ENCODE assay signal across 17 cellular contexts in the genomic region with DNA sequence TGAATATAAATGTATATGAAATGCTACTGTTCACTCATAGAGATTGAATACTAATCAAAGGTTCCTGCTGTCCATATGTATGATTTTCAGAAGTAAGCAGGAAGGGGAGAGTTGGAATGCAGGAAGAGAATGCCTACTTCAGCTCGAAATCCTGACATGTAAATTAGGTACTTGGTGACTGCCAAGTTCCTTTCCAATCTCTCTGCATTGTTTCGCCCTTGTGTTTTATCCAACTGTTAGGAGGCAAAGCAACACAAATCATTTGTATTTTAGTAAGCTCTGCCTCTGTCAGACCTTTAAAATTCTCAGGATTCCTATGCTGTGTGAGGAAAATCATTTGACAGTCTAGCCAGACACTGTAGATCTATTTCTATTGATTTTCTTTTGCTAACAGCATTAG. TPM values are rescaled to one million over a fixed set of nuclear protein-coding genes. Genes with fewer than 3 reads are reported as not detected.
A peak's percentile ranks its signal among the peaks of the same experiment; 100 is the strongest.
DNase-seq lines count a peak whose midpoint lies in the region; ATAC-seq and TF ChIP-seq lines count a peak whose summit lies in the region.
"Had no signal": no experiment of that assay in that cellular context is flagged by ENCODE, and none has a peak within 500 bp of the region (broad histone marks: within the 10 kb centered on the region; RNA-seq: fewer than 3 reads in every experiment).

No MANE protein-coding gene starts in this region.

- ATAC-seq in right cardiac atrium (peak; percentile 36 to 44), GM21786 (IDR thresholded peaks at IDR 0.05; ENCODE audit: unreplicated experiment) (no peak)
- ATAC-seq: activated naive CD8-positive, alpha-beta T cell treated with anti-CD3 and anti-CD28 coated beads, Interleukin-2, amount 50 U/mL, for 24 hours; activated T-cell treated with anti-CD3 and anti-CD28 coated beads, Interleukin-2, amount 50 U/mL, for 4 hours had no signal

- DNase-seq in AG10803 (ENCODE audit: low read depth) (peak; percentile 63), breast epithelium (ENCODE audit: low spot score in 2 of 2) (no peak), right cardiac atrium (no peak), trophoblast cell (no peak), GF-D8 (lab: John Stamatoyannopoulos, UW) (no peak), DMS153 treated with DMSO at 0.1 percent for 48 hours (lab: John Stamatoyannopoulos, UW; ENCODE audit: unreplicated experiment) (no peak), NOMO-1 treated with dmso at 0.1 percent for 144 hours (lab: John Stamatoyannopoulos, UW; ENCODE audit: unreplicated experiment) (no peak)
- DNase-seq: activated CD4-positive, alpha-beta T cell treated with anti-CD3 and anti-CD28 coated beads for 48 hours; activated naive CD8-positive, alpha-beta T cell treated with anti-CD3 and anti-CD28 coated beads, Interleukin-2, amount 50 U/mL, for 24 hours; activated T-cell treated with anti-CD3 and anti-CD28 coated beads, Interleukin-2, amount 50 U/mL, for 4 hours; naive B cell; NCI-H187 treated with DMSO at 0.1 percent for 48 hours; NCI-H526; retina; stimulated activated CD4-positive, alpha-beta T cell treated with anti-CD3 and anti-CD28 coated beads, Interleukin-4, amount 100 ng/mL, for 1 hour had no signal

- 19% methylated on average over 2 of the region's 2 CpGs for WGBS in right cardiac atrium
- no CpG with 5 or more reads among the region's 2 CpGs for WGBS in trophoblast cell (ENCODE audit: extremely low coverage, insufficient coverage, insufficient read length)

- no peak overlapping the region for H2BK5ac ChIP-seq in trophoblast cell (ENCODE audit: low read depth, low read length, poor library complexity)

- peaks cover 1% of the 10 kb centered on the region for H3K79me2 ChIP-seq in trophoblast cell (ENCODE audit: control insufficient read depth, insufficient read depth, low read length, poor library complexity)

- H2BK120ac ChIP-seq in trophoblast cell (ENCODE audit: insufficient read depth, low read length, poor library complexity) = peak overlapping the region; percentile 37

- H3K4me3 ChIP-seq in AG10803 (ENCODE audit: low read length) = no peak overlapping the region
- no peak overlapping the region for H3K4me3 ChIP-seq in breast epithelium
- no peak overlapping the region for H3K4me3 ChIP-seq in right cardiac atrium (ENCODE audit: low read length)
- no peak overlapping the region for H3K4me3 ChIP-seq in trophoblast cell (ENCODE audit: low read depth, low read length)
- H3K4me3 ChIP-seq: vagina had no signal

- H3K14ac ChIP-seq in trophoblast cell (ENCODE audit: low read length) = no peak overlapping the region

- H4K8ac ChIP-seq in trophoblast cell (ENCODE audit: low read depth, low read length) = no peak overlapping the region

- H3K18ac ChIP-seq in trophoblast cell (ENCODE audit: low read length) = no peak overlapping the region

- no peak overlapping the region for H2AK5ac ChIP-seq in trophoblast cell (ENCODE audit: low read length)

- H3K4ac ChIP-seq in trophoblast cell (ENCODE audit: low read depth, low read length) = no peak overlapping the region

- no peak overlapping the region for H3K23ac ChIP-seq in trophoblast cell (ENCODE audit: low read length)

- peaks cover 3 to 18% of the 10 kb centered on the region in 2 donors for H3K4me1 ChIP-seq in breast epithelium
- peaks cover 14% of the 10 kb centered on the region for H3K4me1 ChIP-seq in right cardiac atrium (ENCODE audit: control insufficient read depth, insufficient read depth, low read length)
- H3K4me1 ChIP-seq in trophoblast cell (ENCODE audit: control insufficient read depth in 1 of 2, insufficient read depth in 2 of 2, low read length in 2 of 2) = peaks cover 2 to 8% of the 10 kb centered on the region in 2 experiments

- no peak overlapping the region for H3K4me2 ChIP-seq in trophoblast cell (ENCODE audit: low read length)

- no peak overlapping the region for H2BK12ac ChIP-seq in trophoblast cell (ENCODE audit: low read length)

- intact Hi-C loops in breast epithelium (cut with DNase I; ENCODE audit: low total_unique reads) = no loop called here
- intact Hi-C loops in right cardiac atrium (cut with DNase I) = no loop called here

- no peak overlapping the region for H3K9ac ChIP-seq in trophoblast cell (ENCODE audit: low read length)

- H3K36me3 ChIP-seq in breast epithelium (no peaks in the 10 kb centered on the region), trophoblast cell (ENCODE audit: control insufficient read depth in 1 of 2, insufficient read depth in 2 of 2, low read length in 2 of 2) (peaks cover 0 to 2% of the 10 kb centered on the region in 2 experiments)
- H3K36me3 ChIP-seq: vagina had no signal

- no peak for TF ChIP-seq POLR2A in breast epithelium (IDR thresholded peaks at IDR 0.05)

- no peak overlapping the region for H4K12ac ChIP-seq in trophoblast cell (ENCODE audit: low read depth, low read length)

- no peak for TF ChIP-seq CTCF in AG10803 (conservative IDR thresholded peaks at IDR 0.05; ENCODE audit: low read length)
- TF ChIP-seq CTCF in breast epithelium (IDR thresholded peaks at IDR 0.05) = no peak

- no peak overlapping the region for H2AFZ ChIP-seq in trophoblast cell (ENCODE audit: insufficient read depth, low read length, poor library complexity)

- H3K27ac ChIP-seq in breast epithelium (peak overlapping the region; percentile 8 to 84), right cardiac atrium (ENCODE audit: low read length) (no peak overlapping the region), trophoblast cell (ENCODE audit: low read depth, low read length) (peak overlapping the region; percentile 30)

- H3K27me3 ChIP-seq in breast epithelium (no peaks in the 10 kb centered on the region), right cardiac atrium (ENCODE audit: control insufficient read depth, insufficient read depth) (no peaks in the 10 kb centered on the region), trophoblast cell (ENCODE audit: insufficient read depth, low read length) (no peaks in the 10 kb centered on the region)
- H3K27me3 ChIP-seq: vagina had no signal

- peaks cover 11% of the 10 kb centered on the region for H3K79me1 ChIP-seq in trophoblast cell (ENCODE audit: low read length)

- no peak overlapping the region for H4K91ac ChIP-seq in trophoblast cell (ENCODE audit: low read depth, low read length)

- H3K9me3 ChIP-seq in breast epithelium (no peaks in the 10 kb centered on the region), right cardiac atrium (ENCODE audit: control insufficient read depth, low read length) (no peaks in the 10 kb centered on the region), trophoblast cell (ENCODE audit: insufficient read depth, low read depth, low read length) (no peaks in the 10 kb centered on the region)
- H3K9me3 ChIP-seq: vagina had no signal

RNA-seq across cellular contexts. Expression of a gene that starts 9.0 kb away (rescaled TPM):
- total RNA-seq in breast epithelium (10 to 100 TPM; 42.4 to 62.3 (median 58.7) TPM), right cardiac atrium (10 to 100 TPM; 26.1 to 35.7 (median 30.7) TPM)
- 9.6 TPM for polyA plus RNA-seq in right cardiac atrium
- 3.3 and 3.6 TPM in 2 replicates for polyA plus RNA-seq in trophoblast cell (2013)
